ENCODE assay signal across 9 cellular contexts in genomic region chr10:16521311-16522016, GRCh38. TPM values are rescaled to one million over a fixed set of nuclear protein-coding genes. Genes with fewer than 3 reads are reported as not detected.
A peak's percentile ranks its signal among the peaks of the same experiment; 100 is the strongest.
DNase-seq lines count a peak whose midpoint lies in the region; ATAC-seq and TF ChIP-seq lines count a peak whose summit lies in the region.
"Had no signal": no experiment of that assay in that cellular context is flagged by ENCODE, and none has a peak within 500 bp of the region (broad histone marks: within the 10 kb centered on the region; RNA-seq: fewer than 3 reads in every experiment).

Gene C1QL3, minus strand, starts transcription at chr10:16521879. Its CDS starts 814 bp downstream, at chr10:16521065.

- 0 out of 2 replicates have a peak, but pooled peaks cover 3% of the 10 kb centered on the region for H3K36me3 Mint-ChIP-seq in HFFc6 (ENCODE audit: low read depth)

- H3K9ac ChIP-seq in NT2/D1 (ENCODE audit: insufficient read length, low read depth) = no peak within 1 kb of the TSS
- no peak within 1 kb of the TSS for H3K9ac ChIP-seq in colonic mucosa (ENCODE audit: low read depth in 2 of 2, low read length in 2 of 2)

- H3K9me3 ChIP-seq in NT2/D1 (ENCODE audit: insufficient read depth, low read length) (no peaks in the 10 kb centered on the region), colonic mucosa (no peaks in the 10 kb centered on the region), lung (ENCODE audit: control insufficient read depth in 2 of 2, insufficient read depth in 1 of 2, low read length in 1 of 2) (peaks cover 0 to 1% of the 10 kb centered on the region in 2 donors)

- H3K27me3 Mint-ChIP-seq in HFFc6 (ENCODE audit: insufficient read depth) = peaks cover 42% of the 10 kb centered on the region

- H3K27ac ChIP-seq in colonic mucosa = no peak within 1 kb of the TSS
- H3K27ac ChIP-seq in lung (ENCODE audit: low read depth in 1 of 2, low read length in 1 of 2) = no peak within 1 kb of the TSS
- H3K27ac ChIP-seq in temporal lobe (ENCODE audit: low read depth, low read length) = peak within 1 kb of the TSS; percentile 2
- H3K27ac ChIP-seq: 22Rv1 had no signal

- 2 to 3% methylated on average over 56 to 68 of the region's 68 CpGs for WGBS in lung, 2 donors

- DNase-seq in DMS 273 (lab: John Stamatoyannopoulos, UW; ENCODE audit: unreplicated experiment) (peak; percentile 45), DMS 273 treated with DMSO at 0.1 percent for 48 hours (lab: John Stamatoyannopoulos, UW) (no peak), HFFc6 (no peak), NT2/D1 (ENCODE audit: low read depth, low spot score) (no peak), colonic mucosa (no peak), lung (ENCODE audit: low spot score) (no peak), putamen (ENCODE audit: low spot score) (no peak)

- no peaks in the 10 kb centered on the region for H3K36me3 ChIP-seq in NT2/D1 (ENCODE audit: insufficient read depth, insufficient read length, low read length)
- no peaks in the 10 kb centered on the region for H3K36me3 ChIP-seq in colonic mucosa
- peaks cover 0 to 3% of the 10 kb centered on the region in 2 donors for H3K36me3 ChIP-seq in lung (ENCODE audit: control insufficient read depth in 2 of 2, insufficient read depth in 2 of 2, low read length in 2 of 2)

- H3K4me3 ChIP-seq in NT2/D1 (ENCODE audit: insufficient read length, low read depth) (peak within 1 kb of the TSS; percentile 47), colonic mucosa (peak within 1 kb of the TSS; percentile 33), lung (peak within 1 kb of the TSS; percentile 21)

- H3K4me1 ChIP-seq in NT2/D1 (ENCODE audit: insufficient read depth, insufficient read length) (no peaks in the 10 kb centered on the region), colonic mucosa (no peaks in the 10 kb centered on the region), lung (ENCODE audit: control insufficient read depth in 2 of 2, insufficient read depth in 2 of 2, low read length in 2 of 2) (peaks cover 10 to 16% of the 10 kb centered on the region in 2 donors)

- TF ChIP-seq CTCF in HFFc6 (IDR thresholded peaks at IDR 0.05) (no peak), colonic mucosa (IDR thresholded peaks at IDR 0.05) (no peak), lung (IDR thresholded peaks at IDR 0.05; ENCODE audit: control extremely low read depth, extremely low read depth) (no peak)

- H3K4me3 Mint-ChIP-seq in HFFc6 = peak within 1 kb of the TSS; percentile 65

- no peak within 1 kb of the TSS for H3K27ac Mint-ChIP-seq in HFFc6

- peaks cover 61% of the 10 kb centered on the region for H3K27me3 ChIP-seq in NT2/D1 (ENCODE audit: insufficient read depth, insufficient read length)
- peaks cover 19% of the 10 kb centered on the region for H3K27me3 ChIP-seq in colonic mucosa
- peaks cover 13% of the 10 kb centered on the region for H3K27me3 ChIP-seq in lung (ENCODE audit: control insufficient read depth, insufficient read depth)

- intact Hi-C loops in colonic mucosa (cut with DNase I) = no loop called here

- peak; percentile 12 for ATAC-seq in lung (ENCODE audit: insufficient read depth, low FRiP score)

- H3K4me1 Mint-ChIP-seq in HFFc6 (ENCODE audit: low read depth) = peaks cover 6% of the 10 kb centered on the region

- no peaks in the 10 kb centered on the region for H3K9me3 Mint-ChIP-seq in HFFc6

RNA-seq across cellular contexts. Expression of gene C1QL3, which starts in this region (rescaled TPM):
- total RNA-seq in HFFc6 (2021; fragmentation: NEBNext Ultra II Directional; extraction: Animal tissue kit (Norgen Biotek cat#: 25700)) = not detected
- not detected for total RNA-seq in colonic mucosa
- not detected for total RNA-seq in lung
- under 1 TPM in 1 of 2 donors, not detected in 1; 0.02 TPM for polyA plus RNA-seq in lung
- total RNA-seq in temporal lobe = 62.0 TPM

Comparison
In these comparisons a context has a peak if more than half of its experiments do, and no peak if none do; other contexts are left out.
1. RNA of gene C1QL3 (total RNA-seq): 62.0 TPM in temporal lobe (single experiment); not detected in lung, not detected in colonic mucosa and not detected in HFFc6; every median in the first group is over 10 times any median in the second.
2. Peak in ATAC-seq and H3K4me3 ChIP-seq in lung; RNA of the gene not detected or under 1 TPM.
3. Peak in every context shown above with its lines, with median percentiles within 50 percentile points of each other: H3K4me3 ChIP-seq.